36 cellular contexts compared by ENCODE assay signal in genomic region chr10:106487726-106488125, GRCh38.
"Had no signal": no experiment of that assay in that cellular context is flagged by ENCODE, and none has a peak within 500 bp of the region (broad histone marks: within the 10 kb centered on the region; RNA-seq: fewer than 3 reads in every experiment).

No MANE protein-coding gene starts in this region.

- H3K4me3 ChIP-seq: adrenal gland, ascending aorta, body of pancreas, breast epithelium, cardiac muscle cell had no signal

- H3K4me1 ChIP-seq: adrenal gland, ascending aorta, body of pancreas, breast epithelium had no signal

- H3K9me3 Mint-ChIP-seq: activated naive CD8-positive, alpha-beta T cell treated with anti-CD3 and anti-CD28 coated beads for 36 hours; activated naive CD8-positive, alpha-beta T cell treated with anti-CD3 and anti-CD28 coated beads, Interleukin-2, amount 50 U/mL, for 24 hours had no signal

- H3K4me3 Mint-ChIP-seq: activated naive CD4-positive, alpha-beta T cell treated with anti-CD3 and anti-CD28 coated beads for 36 hours; activated naive CD4-positive, alpha-beta T cell treated with anti-CD3 and anti-CD28 coated beads, Interleukin-2, amount 10 ng/mL, durations not matched to agents 7 days and 5 days; activated naive CD4-positive, alpha-beta T cell treated with anti-CD3 and anti-CD28 coated beads, Interleukin-2, amount 50 U/mL, for 24 hours; activated naive CD8-positive, alpha-beta T cell; activated naive CD8-positive, alpha-beta T cell treated with anti-CD3 and anti-CD28 coated beads for 36 hours; activated naive CD8-positive, alpha-beta T cell treated with anti-CD3 and anti-CD28 coated beads, Interleukin-2, amount 10 ng/mL, durations not matched to agents 7 days and 5 days; activated naive CD8-positive, alpha-beta T cell treated with anti-CD3 and anti-CD28 coated beads, Interleukin-2, amount 50 U/mL, for 24 hours; activated T-cell treated with anti-CD3 and anti-CD28 coated beads, Interleukin-2, amount 50 U/mL, for 4 hours; activated T-cell treated with anti-CD3 and anti-CD28 coated beads, Interleukin-2, amount 50 U/mL, for 72 hours; activated T-helper 1 cell treated with anti-CD3 and anti-CD28 coated beads, Interleukin-12 subunit alpha, Interleukin-12 subunit beta, Interleukin-2, Interleukin-4 antibody, amounts not matched to agents 30 ng/mL and 10 ng/mL and 1 ng/mL, durations not matched to agents 14 hours and 24 hours and 36 hours; activated T-helper 17 cell treated with anti-CD3 and anti-CD28 coated beads, Interleukin-2, amount 50 U/mL, for 72 hours; brain; central memory CD8-positive, alpha-beta T cell had no signal

- H3K36me3 ChIP-seq: adrenal gland, ascending aorta, brain microvascular endothelial cell, breast epithelium, cardiac muscle cell had no signal

- H3K27ac Mint-ChIP-seq: activated naive CD4-positive, alpha-beta T cell treated with anti-CD3 and anti-CD28 coated beads for 36 hours; activated naive CD4-positive, alpha-beta T cell treated with anti-CD3 and anti-CD28 coated beads, Interleukin-2, amount 10 ng/mL, durations not matched to agents 7 days and 5 days; activated naive CD4-positive, alpha-beta T cell treated with anti-CD3 and anti-CD28 coated beads, Interleukin-2, amount 50 U/mL, for 24 hours; activated naive CD4-positive, alpha-beta T cell treated with anti-CD3 and anti-CD28 coated beads, Interleukin-2, amount 50 U/mL, for 72 hours; activated naive CD8-positive, alpha-beta T cell; activated naive CD8-positive, alpha-beta T cell treated with anti-CD3 and anti-CD28 coated beads for 36 hours; activated naive CD8-positive, alpha-beta T cell treated with anti-CD3 and anti-CD28 coated beads, Interleukin-2, amount 10 ng/mL, durations not matched to agents 7 days and 5 days; activated naive CD8-positive, alpha-beta T cell treated with anti-CD3 and anti-CD28 coated beads, Interleukin-2, amount 50 U/mL, for 24 hours; activated T-cell treated with anti-CD3 and anti-CD28 coated beads, Interleukin-2, amount 50 U/mL, for 72 hours; activated T-helper 1 cell treated with anti-CD3 and anti-CD28 coated beads, Interleukin-12 subunit alpha, Interleukin-12 subunit beta, Interleukin-2, Interleukin-4 antibody, amounts not matched to agents 30 ng/mL and 10 ng/mL and 1 ng/mL, durations not matched to agents 14 hours and 24 hours and 36 hours; activated T-helper 17 cell treated with anti-CD3 and anti-CD28 coated beads, Interleukin-2, amount 50 U/mL, for 72 hours; activated T-helper 2 cell treated with anti-CD3 and anti-CD28 coated beads, Interferon-gamma antibody, Interleukin-2, Interleukin-4, amounts not matched to agents 10 μg/mL and 5 μg/mL and 100 μg/mL, durations not matched to agents 14 hours and 24 hours and 36 hours; brain had no signal

- H3K27me3 Mint-ChIP-seq: activated naive CD4-positive, alpha-beta T cell treated with anti-CD3 and anti-CD28 coated beads, Interleukin-2, amount 10 ng/mL, durations not matched to agents 7 days and 5 days; activated naive CD4-positive, alpha-beta T cell treated with anti-CD3 and anti-CD28 coated beads, Interleukin-2, amount 50 U/mL, for 24 hours; activated naive CD8-positive, alpha-beta T cell; activated naive CD8-positive, alpha-beta T cell treated with anti-CD3 and anti-CD28 coated beads for 36 hours; activated naive CD8-positive, alpha-beta T cell treated with anti-CD3 and anti-CD28 coated beads, Interleukin-2, amount 10 ng/mL, durations not matched to agents 7 days and 5 days; activated naive CD8-positive, alpha-beta T cell treated with anti-CD3 and anti-CD28 coated beads, Interleukin-2, amount 50 U/mL, for 24 hours; activated T-helper 17 cell treated with anti-CD3 and anti-CD28 coated beads, Interleukin-2, amount 50 U/mL, for 72 hours; central memory CD8-positive, alpha-beta T cell had no signal

- H3K9me3 ChIP-seq: adrenal gland, ascending aorta, body of pancreas, breast epithelium had no signal

- H3K27ac ChIP-seq: adrenal gland, ascending aorta, body of pancreas, brain microvascular endothelial cell, breast epithelium, cardiac muscle cell had no signal

- H3K27me3 ChIP-seq: adrenal gland, ascending aorta, body of pancreas, brain microvascular endothelial cell, breast epithelium, cardiac muscle cell had no signal

- H3K36me3 Mint-ChIP-seq: activated naive CD4-positive, alpha-beta T cell treated with anti-CD3 and anti-CD28 coated beads, Interleukin-2, amount 10 ng/mL, durations not matched to agents 7 days and 5 days; activated naive CD4-positive, alpha-beta T cell treated with anti-CD3 and anti-CD28 coated beads, Interleukin-2, amount 50 U/mL, for 24 hours; activated naive CD4-positive, alpha-beta T cell treated with anti-CD3 and anti-CD28 coated beads, Interleukin-2, amount 50 U/mL, for 72 hours; activated naive CD8-positive, alpha-beta T cell; activated naive CD8-positive, alpha-beta T cell treated with anti-CD3 and anti-CD28 coated beads for 36 hours; activated naive CD8-positive, alpha-beta T cell treated with anti-CD3 and anti-CD28 coated beads, Interleukin-2, amount 10 ng/mL, durations not matched to agents 7 days and 5 days; brain had no signal

- H3K4me1 Mint-ChIP-seq: activated naive CD4-positive, alpha-beta T cell treated with anti-CD3 and anti-CD28 coated beads, Interleukin-2, amount 10 ng/mL, durations not matched to agents 7 days and 5 days; activated naive CD4-positive, alpha-beta T cell treated with anti-CD3 and anti-CD28 coated beads, Interleukin-2, amount 50 U/mL, for 24 hours; activated naive CD8-positive, alpha-beta T cell treated with anti-CD3 and anti-CD28 coated beads for 36 hours; activated naive CD8-positive, alpha-beta T cell treated with anti-CD3 and anti-CD28 coated beads, Interleukin-2, amount 10 ng/mL, durations not matched to agents 7 days and 5 days; activated naive CD8-positive, alpha-beta T cell treated with anti-CD3 and anti-CD28 coated beads, Interleukin-2, amount 50 U/mL, for 24 hours; activated T-helper 17 cell treated with anti-CD3 and anti-CD28 coated beads, Interleukin-2, amount 50 U/mL, for 72 hours; central memory CD8-positive, alpha-beta T cell had no signal

- DNase-seq: activated effector memory CD4-positive, alpha-beta T cell treated with anti-CD3 and anti-CD28 coated beads, Interleukin-2, amount 50 U/mL, for 16 hours; activated effector memory CD4-positive, alpha-beta T cell treated with Interleukin-2 at 50 U/mL for 16 hours; activated gamma-delta T cell; activated gamma-delta T cell treated with Interleukin-2 at 50 U/mL for 16 hours; activated naive CD4-positive, alpha-beta T cell; activated naive CD4-positive, alpha-beta T cell treated with anti-CD3 and anti-CD28 coated beads for 36 hours; activated naive CD4-positive, alpha-beta T cell treated with anti-CD3 and anti-CD28 coated beads, Interleukin-2, amount 10 ng/mL, durations not matched to agents 7 days and 5 days; activated naive CD4-positive, alpha-beta T cell treated with anti-CD3 and anti-CD28 coated beads, Interleukin-2, amount 50 U/mL, for 16 hours; activated naive CD4-positive, alpha-beta T cell treated with Interleukin-2 at 50 U/mL for 16 hours; activated naive CD8-positive, alpha-beta T cell treated with anti-CD3 and anti-CD28 coated beads for 36 hours; activated naive CD8-positive, alpha-beta T cell treated with anti-CD3 and anti-CD28 coated beads, Interleukin-2, amount 10 ng/mL, durations not matched to agents 7 days and 5 days; activated naive CD8-positive, alpha-beta T cell treated with anti-CD3 and anti-CD28 coated beads, Interleukin-2, amount 50 U/mL, for 24 hours; activated T-cell treated with anti-CD3 and anti-CD28 coated beads, Interleukin-2, amount 50 U/mL, for 4 hours; activated T-cell treated with anti-CD3 and anti-CD28 coated beads, Interleukin-2, amount 50 U/mL, for 48 hours; activated T-cell treated with anti-CD3 and anti-CD28 coated beads, Interleukin-2, amount 50 U/mL, for 72 hours; adrenal gland; amniotic stem cell; amygdala; anterior cingulate cortex; aorta; body of pancreas; brain microvascular endothelial cell; caudate nucleus; central memory CD4-positive, alpha-beta T cell; cerebellar nuclear complex had no signal

- ATAC-seq: activated naive CD4-positive, alpha-beta T cell treated with anti-CD3 and anti-CD28 coated beads, Interleukin-2, amount 50 U/mL, for 72 hours; activated naive CD8-positive, alpha-beta T cell treated with anti-CD3 and anti-CD28 coated beads, Interleukin-2, amount 50 U/mL, for 24 hours; activated T-cell treated with anti-CD3 and anti-CD28 coated beads, Interleukin-2, amount 50 U/mL, for 4 hours; activated T-cell treated with anti-CD3 and anti-CD28 coated beads, Interleukin-2, amount 50 U/mL, for 72 hours; activated T-helper 17 cell treated with anti-CD3 and anti-CD28 coated beads, Interleukin-2, amount 50 U/mL, for 72 hours; body of pancreas had no signal
